In genomic region chr17:39231587-39232551, GRCh38 we compare ENCODE assay signal across 7 cellular contexts. TPM values are rescaled to one million over a fixed set of nuclear protein-coding genes. Genes with fewer than 3 reads are reported as not detected.
DNase-seq lines count a peak whose midpoint lies in the region; ATAC-seq, FAIRE-seq and TF ChIP-seq lines count a peak whose summit lies in the region.

No MANE protein-coding gene starts in this region.

- DNase-seq in GM19239 (ENCODE audit: insufficient read length, low spot score) = peak; percentile 78
- peak; percentile 33 for DNase-seq in NCI-H774 (lab: John Stamatoyannopoulos, UW)
- peak; percentile 57 for DNase-seq in activated T-cell treated with anti-CD3 and anti-CD28 coated beads, Interleukin-2, amount 50 U/mL, for 4 hours
- peak; percentile 53 for DNase-seq in fibroblast of pulmonary artery (ENCODE audit: low read depth)
- peak in 2 of 6 donors; percentile 67 to 73 for DNase-seq in pancreas

- peaks cover 0 to 3% (median 0%) of the 10 kb centered on the region in 4 donors for H3K27me3 ChIP-seq in pancreas

- H3K4me3 ChIP-seq in fibroblast of pulmonary artery (replicated peaks; ENCODE audit: low read depth, low read length) (no peak overlapping the region), pancreas (no peak overlapping the region)

- 9 to 10% methylated on average over 22 of the region's 22 CpGs for WGBS in pancreas, 2 donors

- H3K9me3 Mint-ChIP-seq in activated T-cell treated with anti-CD3 and anti-CD28 coated beads, Interleukin-2, amount 50 U/mL, for 4 hours = no peaks in the 10 kb centered on the region

- intact Hi-C loops in pancreas (cut with DNase I) = loop anchor here in 2 of 3 donors (10.0 kb wide), 1 partner anchor 257 kb away; no protein-coding TSS in a partner anchor

- H3K36me3 Mint-ChIP-seq in activated T-cell treated with anti-CD3 and anti-CD28 coated beads, Interleukin-2, amount 50 U/mL, for 4 hours (ENCODE audit: insufficient read depth) = no peaks in the 10 kb centered on the region

- H3K9me3 ChIP-seq in pancreas = no peaks in the 10 kb centered on the region

- H3K4me3 Mint-ChIP-seq in activated T-cell treated with anti-CD3 and anti-CD28 coated beads, Interleukin-2, amount 50 U/mL, for 4 hours = peak overlapping the region; percentile 43

- TF ChIP-seq CTCF in fibroblast of pulmonary artery (IDR thresholded peaks at IDR 0.05; ENCODE audit: low read length, missing control alignments) (peak; percentile 79), pancreas (IDR thresholded peaks at IDR 0.05) (peak; percentile 28 to 68 (median 41))

- H3K27ac ChIP-seq in pancreas = no peak overlapping the region

- no peak for FAIRE-seq in GM19239 (lab: Jason Lieb, UNC)
- FAIRE-seq in pancreas (lab: Jason Lieb, UNC) = no peak

- H3K4me1 Mint-ChIP-seq in activated T-cell treated with anti-CD3 and anti-CD28 coated beads, Interleukin-2, amount 50 U/mL, for 4 hours (ENCODE audit: low read depth) = peaks cover 15% of the 10 kb centered on the region

- H3K4me1 ChIP-seq in pancreas = no peaks in the 10 kb centered on the region

- ATAC-seq in activated T-cell treated with anti-CD3 and anti-CD28 coated beads, Interleukin-2, amount 50 U/mL, for 4 hours = peak; percentile 83 to 89
- peak; percentile 50 to 89 (median 80) for ATAC-seq in pancreas
- no peak for ATAC-seq in HG02970 (IDR thresholded peaks at IDR 0.05; ENCODE audit: low FRiP score, unreplicated experiment)
- ATAC-seq in GM19324 (IDR thresholded peaks at IDR 0.05; ENCODE audit: low FRiP score, unreplicated experiment) = no peak

- H3K36me3 ChIP-seq in pancreas = no peaks in the 10 kb centered on the region

- H3K27me3 Mint-ChIP-seq in activated T-cell treated with anti-CD3 and anti-CD28 coated beads, Interleukin-2, amount 50 U/mL, for 4 hours (ENCODE audit: low read depth) = peaks cover 28% of the 10 kb centered on the region

RNA-seq across cellular contexts. Expression of gene STAC2, which starts 6.1 kb away (rescaled TPM):
- not detected for total RNA-seq in activated T-cell treated with anti-CD3 and anti-CD28 coated beads, Interleukin-2, amount 50 U/mL, for 4 hours
- under 1 TPM in 3 of 6 donors, not detected in 3; 0.08 to 0.12 (median 0.09) TPM for total RNA-seq in pancreas
- polyA plus RNA-seq in pancreas = under 1 TPM; 0.07 to 0.11 TPM

RNA-seq across cellular contexts. Expression of gene RPL19, which starts 31.8 kb away (rescaled TPM):
- 1,000 to 10,000 TPM; 2,810 to 3,060 (median 2,906) TPM for total RNA-seq in activated T-cell treated with anti-CD3 and anti-CD28 coated beads, Interleukin-2, amount 50 U/mL, for 4 hours
- 1,000 to 10,000 TPM in 3 of 6 donors, 100 to 1,000 TPM in 3; 925 to 1,465 (median 1,055) TPM for total RNA-seq in pancreas
- 1,000 to 10,000 TPM; 1,688 to 1,714 TPM for polyA plus RNA-seq in pancreas

RNA-seq across cellular contexts. Expression of gene CACNB1, which starts 34.4 kb away (rescaled TPM):
- 1 to 10 TPM; 8.3 to 9.0 (median 8.8) TPM for total RNA-seq in activated T-cell treated with anti-CD3 and anti-CD28 coated beads, Interleukin-2, amount 50 U/mL, for 4 hours
- 1 to 10 TPM; 1.8 to 3.3 (median 2.4) TPM for total RNA-seq in pancreas
- polyA plus RNA-seq in pancreas = 1 to 10 TPM; 6.5 to 6.8 TPM

Comparison
In these comparisons a context has a peak if more than half of its experiments do, and no peak if none do; other contexts are left out.
1. ATAC-seq: peak in activated T-cell treated with anti-CD3 and anti-CD28 coated beads, Interleukin-2, amount 50 U/mL, for 4 hours (2 of 2) and pancreas (4 of 4); none in HG02970 (single experiment) and GM19324 (single experiment).